In the genomic region with DNA sequence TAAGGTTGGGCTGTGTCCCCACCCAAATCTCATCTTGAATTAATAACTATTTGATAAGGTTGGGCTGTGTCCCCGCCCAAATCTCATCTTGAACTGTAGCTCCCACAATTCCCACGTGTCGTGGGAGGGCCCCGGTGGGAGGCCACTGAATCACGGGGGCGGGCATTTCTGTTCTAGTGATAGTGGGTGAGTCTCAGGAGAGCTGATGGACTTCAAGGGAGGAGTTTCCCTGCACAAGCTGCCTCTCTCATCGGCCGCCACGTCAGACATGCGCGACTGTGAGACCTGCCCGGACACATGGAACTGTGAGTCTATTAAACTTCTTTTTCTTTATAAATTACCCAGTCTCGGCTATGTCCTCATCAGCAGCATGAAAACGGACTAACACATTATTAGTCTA, we compare ENCODE assay signal across 1 cellular context.
TF ChIP-seq lines count a peak whose summit lies in the region.

No MANE protein-coding gene starts in this region.

TF ChIP-seq in K562, 482 proteins besides CTCF, POLR2A, EP300 and RAD21 (continued from another document):
- TF ChIP-seq, protein P1, sequence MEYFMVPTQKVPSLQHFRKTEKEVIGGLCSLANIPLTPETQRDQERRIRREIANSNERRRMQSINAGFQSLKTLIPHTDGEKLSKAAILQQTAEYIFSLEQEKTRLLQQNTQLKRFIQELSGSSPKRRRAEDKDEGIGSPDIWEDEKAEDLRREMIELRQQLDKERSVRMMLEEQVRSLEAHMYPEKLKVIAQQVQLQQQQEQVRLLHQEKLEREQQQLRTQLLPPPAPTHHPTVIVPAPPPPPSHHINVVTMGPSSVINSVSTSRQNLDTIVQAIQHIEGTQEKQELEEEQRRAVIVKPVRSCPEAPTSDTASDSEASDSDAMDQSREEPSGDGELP (CRISPR knock-in tag; IDR thresholded peaks at IDR 0.05; ENCODE audit: borderline replicate concordance): no peak
- TF ChIP-seq, protein P2, sequence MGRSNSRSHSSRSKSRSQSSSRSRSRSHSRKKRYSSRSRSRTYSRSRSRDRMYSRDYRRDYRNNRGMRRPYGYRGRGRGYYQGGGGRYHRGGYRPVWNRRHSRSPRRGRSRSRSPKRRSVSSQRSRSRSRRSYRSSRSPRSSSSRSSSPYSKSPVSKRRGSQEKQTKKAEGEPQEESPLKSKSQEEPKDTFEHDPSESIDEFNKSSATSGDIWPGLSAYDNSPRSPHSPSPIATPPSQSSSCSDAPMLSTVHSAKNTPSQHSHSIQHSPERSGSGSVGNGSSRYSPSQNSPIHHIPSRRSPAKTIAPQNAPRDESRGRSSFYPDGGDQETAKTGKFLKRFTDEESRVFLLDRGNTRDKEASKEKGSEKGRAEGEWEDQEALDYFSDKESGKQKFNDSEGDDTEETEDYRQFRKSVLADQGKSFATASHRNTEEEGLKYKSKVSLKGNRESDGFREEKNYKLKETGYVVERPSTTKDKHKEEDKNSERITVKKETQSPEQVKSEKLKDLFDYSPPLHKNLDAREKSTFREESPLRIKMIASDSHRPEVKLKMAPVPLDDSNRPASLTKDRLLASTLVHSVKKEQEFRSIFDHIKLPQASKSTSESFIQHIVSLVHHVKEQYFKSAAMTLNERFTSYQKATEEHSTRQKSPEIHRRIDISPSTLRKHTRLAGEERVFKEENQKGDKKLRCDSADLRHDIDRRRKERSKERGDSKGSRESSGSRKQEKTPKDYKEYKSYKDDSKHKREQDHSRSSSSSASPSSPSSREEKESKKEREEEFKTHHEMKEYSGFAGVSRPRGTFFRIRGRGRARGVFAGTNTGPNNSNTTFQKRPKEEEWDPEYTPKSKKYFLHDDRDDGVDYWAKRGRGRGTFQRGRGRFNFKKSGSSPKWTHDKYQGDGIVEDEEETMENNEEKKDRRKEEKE (IDR thresholded peaks at IDR 0.05; ENCODE audit: borderline replicate concordance in 1 of 2, control insufficient read depth in 1 of 2, low read depth in 2 of 2, low read length in 1 of 2): no peak
- no peak for TF ChIP-seq HBP1 (CRISPR knock-in tag; IDR thresholded peaks at IDR 0.05)
- no peak for TF ChIP-seq E2F1 (CRISPR knock-in tag; IDR thresholded peaks at IDR 0.05)
